8 cellular contexts compared by ENCODE assay signal in the genomic region with DNA sequence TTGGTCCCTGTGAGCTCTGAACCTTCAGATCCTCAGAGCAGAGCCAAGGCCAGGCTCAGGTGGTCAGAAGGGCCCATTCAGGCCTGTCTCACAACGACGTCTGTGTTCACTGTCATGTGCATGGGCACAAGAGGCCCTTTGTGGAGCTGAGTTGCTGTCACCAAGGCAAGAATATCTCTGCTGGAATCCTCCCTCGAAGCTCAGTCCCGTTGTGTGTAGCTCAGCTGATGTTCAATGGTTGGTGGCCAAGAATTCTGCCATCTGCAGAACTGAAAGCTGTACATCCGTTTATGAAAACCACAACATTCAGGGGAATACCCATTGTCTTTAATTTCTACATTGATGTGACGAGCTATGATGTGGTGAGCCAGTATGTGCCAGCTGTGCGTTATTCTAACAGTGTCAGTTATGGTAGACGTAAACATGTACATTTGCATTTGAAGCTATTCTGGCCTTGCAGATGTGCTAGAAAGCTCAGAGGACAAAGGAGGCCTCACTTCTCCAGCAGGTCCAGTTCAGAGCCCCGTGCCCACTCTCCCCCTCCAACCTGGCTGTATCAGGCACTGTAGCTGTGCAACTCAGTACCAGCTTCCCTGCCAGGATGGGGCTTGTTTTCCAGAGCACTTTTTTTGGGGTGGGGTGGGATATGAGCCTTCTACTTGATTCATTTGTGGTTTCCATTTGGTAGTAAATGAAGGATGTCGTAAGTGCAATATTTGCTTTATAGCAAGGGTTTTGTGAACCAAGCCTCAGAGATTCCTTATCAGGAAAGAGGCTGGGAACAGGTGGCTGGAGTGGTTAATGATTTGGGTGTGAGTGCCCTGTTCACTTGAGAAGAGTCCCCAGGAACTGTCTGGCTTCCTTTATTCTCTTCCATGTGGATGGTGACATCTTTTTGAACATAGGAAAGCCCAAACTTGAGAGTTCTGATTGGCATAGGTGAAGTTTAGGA. TPM values are rescaled to one million over a fixed set of nuclear protein-coding genes. Genes with fewer than 3 reads are reported as not detected.
DNase-seq lines count a peak whose midpoint lies in the region; ATAC-seq and TF ChIP-seq lines count a peak whose summit lies in the region.

No MANE protein-coding gene starts in this region.

- H3K27me3 ChIP-seq in SU-DHL-6 (ENCODE audit: low read length) (no peaks in the 10 kb centered on the region), ovary (no peaks in the 10 kb centered on the region), hepatocyte (no peaks in the 10 kb centered on the region)

- peak; percentile 79 for ATAC-seq in HG03025 (IDR thresholded peaks at IDR 0.05; ENCODE audit: low FRiP score, unreplicated experiment)

- H3K36me3 ChIP-seq in SU-DHL-6 (ENCODE audit: low read length), result no peaks in the 10 kb centered on the region
- H3K36me3 ChIP-seq in ovary, result no peaks in the 10 kb centered on the region
- no peaks in the 10 kb centered on the region for H3K36me3 ChIP-seq in hepatocyte (replicated peaks; ENCODE audit: insufficient read depth, low read depth)

- no peak for TF ChIP-seq EP300 in ovary (IDR thresholded peaks at IDR 0.05)

- intact Hi-C loops in ovary (cut with DNase I), result no loop called here

- H3F3A ChIP-seq in SU-DHL-6 (ENCODE audit: insufficient read depth), result peaks cover 10% of the 10 kb centered on the region

- H3K27ac ChIP-seq in SU-DHL-6 (ENCODE audit: low read depth, low read length) (peak overlapping the region; percentile 62), ovary (no peak overlapping the region), hepatocyte (no peak overlapping the region)

- no peaks in the 10 kb centered on the region for H4K20me1 ChIP-seq in SU-DHL-6 (ENCODE audit: low read depth, low read length)
- no peaks in the 10 kb centered on the region for H4K20me1 ChIP-seq in hepatocyte (ENCODE audit: insufficient read depth, poor library complexity, severe bottlenecking)

- H3K4me2 ChIP-seq in SU-DHL-6 (ENCODE audit: low read depth, low read length, poor library complexity, severe bottlenecking) (peak overlapping the region; percentile 43), hepatocyte (no peak overlapping the region)

- peak; percentile 12 for DNase-seq in activated naive CD4-positive, alpha-beta T cell treated with Interleukin-2 at 50 U/mL for 16 hours
- DNase-seq in activated naive CD4-positive, alpha-beta T cell treated with anti-CD3 and anti-CD28 coated beads, Interleukin-2, amount 50 U/mL, for 16 hours, result no peak
- DNase-seq in hippocampal formation (lab: John Stamatoyannopoulos, UW) (peak; percentile 91 to 96), SW 1271 (lab: John Stamatoyannopoulos, UW) (no peak), ovary (no peak), hepatocyte (ENCODE audit: low spot score) (no peak)

- H3K9ac ChIP-seq in SU-DHL-6 (ENCODE audit: low read length), result peak overlapping the region; percentile 3; the same call in 1 of the 2 replicates

- H3K9me3 ChIP-seq in SU-DHL-6 (ENCODE audit: insufficient read depth, low read length) (no peaks in the 10 kb centered on the region), ovary (no peaks in the 10 kb centered on the region), hepatocyte (ENCODE audit: low read depth) (no peaks in the 10 kb centered on the region)

- H3K4me1 ChIP-seq in ovary (ENCODE audit: insufficient read depth), result no peaks in the 10 kb centered on the region
- H3K4me1 ChIP-seq in hepatocyte (ENCODE audit: insufficient read depth), result no peaks in the 10 kb centered on the region

- H3K9me2 ChIP-seq in SU-DHL-6 (replicated peaks; ENCODE audit: insufficient read depth, low read length), result no peaks in the 10 kb centered on the region
- H3K9me2 ChIP-seq in hepatocyte (replicated peaks; ENCODE audit: insufficient read depth), result no peaks in the 10 kb centered on the region

- 85 to 91% (median 85%) methylated on average over 10 of the region's 10 CpGs for WGBS in ovary, 3 donors
- 92% methylated on average over 10 of the region's 10 CpGs for WGBS in hepatocyte (ENCODE audit: low lambda C conversion rate, missing lambda C conversion rate)

- no peak for TF ChIP-seq POLR2A in ovary (IDR thresholded peaks at IDR 0.05)

- H2AFZ ChIP-seq in SU-DHL-6 (ENCODE audit: low read depth, low read length, severe bottlenecking) (no peak overlapping the region), hepatocyte (no peak overlapping the region)

- H3K4me3 ChIP-seq in SU-DHL-6 (ENCODE audit: insufficient read depth, low read length, poor library complexity, severe bottlenecking) (peak overlapping the region; percentile 8), ovary (no peak overlapping the region), hepatocyte (no peak overlapping the region)

- H3K79me2 ChIP-seq in SU-DHL-6 (ENCODE audit: insufficient read depth, low read length), result no peaks in the 10 kb centered on the region
- peaks cover 2% of the 10 kb centered on the region for H3K79me2 ChIP-seq in hepatocyte

- TF ChIP-seq CTCF in SU-DHL-6 (IDR thresholded peaks at IDR 0.05; ENCODE audit: insufficient read depth, low read length, poor library complexity, severe bottlenecking) (no peak), ovary (IDR thresholded peaks at IDR 0.05) (no peak), hepatocyte (IDR thresholded peaks at IDR 0.05; ENCODE audit: poor library complexity) (no peak)

RNA-seq across cellular contexts. Expression of a gene that starts 56.1 kb away (rescaled TPM):
- 10 to 100 TPM; 19.6 to 60.5 (median 26.9) TPM for total RNA-seq in ovary
- 10 to 100 TPM; 11.9 to 16.8 TPM for polyA plus RNA-seq in ovary
- 19.0 and 29.6 TPM in 2 replicates for total RNA-seq in hepatocyte
- 30.8 and 51.3 TPM in 2 replicates for polyA plus RNA-seq in hepatocyte

Comparison
In these comparisons a context has a peak if more than half of its experiments do, and no peak if none do; other contexts are left out.
1. DNase-seq: peak in activated naive CD4-positive, alpha-beta T cell treated with Interleukin-2 at 50 U/mL for 16 hours (single experiment) and hippocampal formation (2 of 2); none in activated naive CD4-positive, alpha-beta T cell treated with anti-CD3 and anti-CD28 coated beads, Interleukin-2, amount 50 U/mL, for 16 hours (single experiment), SW 1271 (0 of 2), ovary (0 of 5) and hepatocyte (single experiment).